ENCODE assay signal across 1 cellular context in the genomic region with DNA sequence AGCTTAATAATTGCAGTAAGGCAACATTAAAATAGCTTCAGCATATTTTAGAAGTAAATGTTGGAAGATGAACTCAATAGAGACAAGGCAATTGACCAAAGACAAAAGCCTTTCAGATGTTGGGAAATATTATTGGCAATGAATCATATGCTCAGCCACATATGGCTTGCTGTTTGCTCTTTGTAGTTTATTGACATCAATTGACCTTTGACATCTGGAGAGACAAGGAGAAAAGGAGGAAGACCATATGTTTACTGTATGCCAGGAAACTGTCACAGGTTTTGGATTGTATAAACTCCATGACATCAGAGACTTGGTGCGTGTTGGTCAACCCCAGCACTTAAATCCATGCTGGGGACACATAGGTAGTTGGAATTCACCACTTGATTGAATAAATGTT.
TF ChIP-seq lines count a peak whose summit lies in the region.

No MANE protein-coding gene starts in this region.

TF ChIP-seq in HepG2, 621 proteins besides CTCF, POLR2A, EP300 and RAD21 (continued from another document and continues in another):
- TF ChIP-seq, protein P1, sequence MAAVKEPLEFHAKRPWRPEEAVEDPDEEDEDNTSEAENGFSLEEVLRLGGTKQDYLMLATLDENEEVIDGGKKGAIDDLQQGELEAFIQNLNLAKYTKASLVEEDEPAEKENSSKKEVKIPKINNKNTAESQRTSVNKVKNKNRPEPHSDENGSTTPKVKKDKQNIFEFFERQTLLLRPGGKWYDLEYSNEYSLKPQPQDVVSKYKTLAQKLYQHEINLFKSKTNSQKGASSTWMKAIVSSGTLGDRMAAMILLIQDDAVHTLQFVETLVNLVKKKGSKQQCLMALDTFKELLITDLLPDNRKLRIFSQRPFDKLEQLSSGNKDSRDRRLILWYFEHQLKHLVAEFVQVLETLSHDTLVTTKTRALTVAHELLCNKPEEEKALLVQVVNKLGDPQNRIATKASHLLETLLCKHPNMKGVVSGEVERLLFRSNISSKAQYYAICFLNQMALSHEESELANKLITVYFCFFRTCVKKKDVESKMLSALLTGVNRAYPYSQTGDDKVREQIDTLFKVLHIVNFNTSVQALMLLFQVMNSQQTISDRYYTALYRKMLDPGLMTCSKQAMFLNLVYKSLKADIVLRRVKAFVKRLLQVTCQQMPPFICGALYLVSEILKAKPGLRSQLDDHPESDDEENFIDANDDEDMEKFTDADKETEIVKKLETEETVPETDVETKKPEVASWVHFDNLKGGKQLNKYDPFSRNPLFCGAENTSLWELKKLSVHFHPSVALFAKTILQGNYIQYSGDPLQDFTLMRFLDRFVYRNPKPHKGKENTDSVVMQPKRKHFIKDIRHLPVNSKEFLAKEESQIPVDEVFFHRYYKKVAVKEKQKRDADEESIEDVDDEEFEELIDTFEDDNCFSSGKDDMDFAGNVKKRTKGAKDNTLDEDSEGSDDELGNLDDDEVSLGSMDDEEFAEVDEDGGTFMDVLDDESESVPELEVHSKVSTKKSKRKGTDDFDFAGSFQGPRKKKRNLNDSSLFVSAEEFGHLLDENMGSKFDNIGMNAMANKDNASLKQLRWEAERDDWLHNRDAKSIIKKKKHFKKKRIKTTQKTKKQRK (IDR thresholded peaks at IDR 0.05; ENCODE audit: low read length) = no peak
- TF ChIP-seq KLF6 (CRISPR knock-in tag; IDR thresholded peaks at IDR 0.05) = 0 out of 2 replicates have a peak, but pooled peaks have one; percentile 46
- no peak for TF ChIP-seq ZNF556 (CRISPR knock-in tag; IDR thresholded peaks at IDR 0.05; ENCODE audit: borderline replicate concordance)
- no peak for TF ChIP-seq HNRNPUL1 (IDR thresholded peaks at IDR 0.05; ENCODE audit: low read depth, low read length)
- TF ChIP-seq NKX3-1 (CRISPR knock-in tag; IDR thresholded peaks at IDR 0.05) = no peak
- TF ChIP-seq, protein P2, sequence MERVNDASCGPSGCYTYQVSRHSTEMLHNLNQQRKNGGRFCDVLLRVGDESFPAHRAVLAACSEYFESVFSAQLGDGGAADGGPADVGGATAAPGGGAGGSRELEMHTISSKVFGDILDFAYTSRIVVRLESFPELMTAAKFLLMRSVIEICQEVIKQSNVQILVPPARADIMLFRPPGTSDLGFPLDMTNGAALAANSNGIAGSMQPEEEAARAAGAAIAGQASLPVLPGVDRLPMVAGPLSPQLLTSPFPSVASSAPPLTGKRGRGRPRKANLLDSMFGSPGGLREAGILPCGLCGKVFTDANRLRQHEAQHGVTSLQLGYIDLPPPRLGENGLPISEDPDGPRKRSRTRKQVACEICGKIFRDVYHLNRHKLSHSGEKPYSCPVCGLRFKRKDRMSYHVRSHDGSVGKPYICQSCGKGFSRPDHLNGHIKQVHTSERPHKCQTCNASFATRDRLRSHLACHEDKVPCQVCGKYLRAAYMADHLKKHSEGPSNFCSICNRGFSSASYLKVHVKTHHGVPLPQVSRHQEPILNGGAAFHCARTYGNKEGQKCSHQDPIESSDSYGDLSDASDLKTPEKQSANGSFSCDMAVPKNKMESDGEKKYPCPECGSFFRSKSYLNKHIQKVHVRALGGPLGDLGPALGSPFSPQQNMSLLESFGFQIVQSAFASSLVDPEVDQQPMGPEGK (CRISPR knock-in tag; IDR thresholded peaks at IDR 0.05) = no peak
- no peak for TF ChIP-seq PCBP2 (optimal IDR thresholded peaks at IDR 0.05; ENCODE audit: low read depth, low read length, poor library complexity, severe bottlenecking)
- TF ChIP-seq GRHL1 (CRISPR knock-in tag; conservative IDR thresholded peaks at IDR 0.05) = no peak
- TF ChIP-seq SOX13 (IDR thresholded peaks at IDR 0.05) = no peak
- TF ChIP-seq SOX13 (CRISPR knock-in tag; conservative IDR thresholded peaks at IDR 0.05 in 1 of 2, IDR thresholded peaks at IDR 0.05 in 1 of 2) = peak in 1 of 2 experiments; percentile 88; a peak in 2 of 4 replicates
- TF ChIP-seq, protein P3, sequence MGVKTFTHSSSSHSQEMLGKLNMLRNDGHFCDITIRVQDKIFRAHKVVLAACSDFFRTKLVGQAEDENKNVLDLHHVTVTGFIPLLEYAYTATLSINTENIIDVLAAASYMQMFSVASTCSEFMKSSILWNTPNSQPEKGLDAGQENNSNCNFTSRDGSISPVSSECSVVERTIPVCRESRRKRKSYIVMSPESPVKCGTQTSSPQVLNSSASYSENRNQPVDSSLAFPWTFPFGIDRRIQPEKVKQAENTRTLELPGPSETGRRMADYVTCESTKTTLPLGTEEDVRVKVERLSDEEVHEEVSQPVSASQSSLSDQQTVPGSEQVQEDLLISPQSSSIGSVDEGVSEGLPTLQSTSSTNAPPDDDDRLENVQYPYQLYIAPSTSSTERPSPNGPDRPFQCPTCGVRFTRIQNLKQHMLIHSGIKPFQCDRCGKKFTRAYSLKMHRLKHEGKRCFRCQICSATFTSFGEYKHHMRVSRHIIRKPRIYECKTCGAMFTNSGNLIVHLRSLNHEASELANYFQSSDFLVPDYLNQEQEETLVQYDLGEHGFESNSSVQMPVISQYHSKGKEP (CRISPR knock-in tag; IDR thresholded peaks at IDR 0.05) = no peak
- no peak for TF ChIP-seq NCOA1 (CRISPR knock-in tag; IDR thresholded peaks at IDR 0.05)
- no peak for TF ChIP-seq JARID2 (CRISPR knock-in tag; IDR thresholded peaks at IDR 0.05; ENCODE audit: insufficient replicate concordance)
- peak; percentile 96 to 98 for TF ChIP-seq NR2F1 (CRISPR knock-in tag; IDR thresholded peaks at IDR 0.05)
- peak in 1 of 2 experiments; percentile 80; a peak in 2 of 4 replicates for TF ChIP-seq KLF16 (CRISPR knock-in tag; IDR thresholded peaks at IDR 0.05)
- TF ChIP-seq ZMYM3 (CRISPR knock-in tag; IDR thresholded peaks at IDR 0.05) = no peak
- no peak for TF ChIP-seq CENPT (CRISPR knock-in tag; IDR thresholded peaks at IDR 0.05; ENCODE audit: low read depth)
- TF ChIP-seq ZNF292 (CRISPR knock-in tag; IDR thresholded peaks at IDR 0.05; ENCODE audit: borderline replicate concordance, low read depth) = no peak
- TF ChIP-seq GABPA (IDR thresholded peaks at IDR 0.05; ENCODE audit: low read depth, low read length) = no peak
- peak; percentile 65 for TF ChIP-seq GABPA (CRISPR knock-in tag; IDR thresholded peaks at IDR 0.05; ENCODE audit: low read depth)
- no peak for TF ChIP-seq ZBTB10 (CRISPR knock-in tag; IDR thresholded peaks at IDR 0.05; ENCODE audit: borderline replicate concordance)
- TF ChIP-seq ZNF326 (CRISPR knock-in tag; IDR thresholded peaks at IDR 0.05; ENCODE audit: borderline replicate concordance) = no peak
- no peak for TF ChIP-seq IRX3 (CRISPR knock-in tag; IDR thresholded peaks at IDR 0.05; ENCODE audit: borderline replicate concordance, low read depth)
- no peak for TF ChIP-seq ZNF264 (CRISPR knock-in tag; IDR thresholded peaks at IDR 0.05)
- peak; percentile 93 for TF ChIP-seq GATAD2A (CRISPR knock-in tag; IDR thresholded peaks at IDR 0.05)
- no peak for TF ChIP-seq NFE2 (CRISPR knock-in tag; IDR thresholded peaks at IDR 0.05)
- TF ChIP-seq BCLAF1 (IDR thresholded peaks at IDR 0.05) = no peak
- TF ChIP-seq CHCHD3 (CRISPR knock-in tag; IDR thresholded peaks at IDR 0.05) = no peak
- TF ChIP-seq ZNF382 (CRISPR knock-in tag; IDR thresholded peaks at IDR 0.05; ENCODE audit: borderline replicate concordance) = no peak
- TF ChIP-seq HNRNPLL (IDR thresholded peaks at IDR 0.05; ENCODE audit: low read depth, low read length, poor library complexity, severe bottlenecking) = no peak
- no peak for TF ChIP-seq MYC (CRISPR knock-in tag; IDR thresholded peaks at IDR 0.05; ENCODE audit: borderline replicate concordance)
- no peak for TF ChIP-seq ZIK1 (CRISPR knock-in tag; IDR thresholded peaks at IDR 0.05; ENCODE audit: borderline replicate concordance, low read depth)
- 0 out of 2 replicates have a peak, but pooled peaks have one; percentile 32 for TF ChIP-seq HMG20B (CRISPR knock-in tag; conservative IDR thresholded peaks at IDR 0.05)
- TF ChIP-seq FOXP1 (IDR thresholded peaks at IDR 0.05) = no peak
- peak; percentile 86 for TF ChIP-seq FOXP1 (CRISPR knock-in tag; IDR thresholded peaks at IDR 0.05)
- no peak for TF ChIP-seq ZNF687 (CRISPR knock-in tag; IDR thresholded peaks at IDR 0.05)
- no peak for TF ChIP-seq PAWR (CRISPR knock-in tag; IDR thresholded peaks at IDR 0.05; ENCODE audit: borderline replicate concordance)
- no peak for TF ChIP-seq SP4 (CRISPR knock-in tag; IDR thresholded peaks at IDR 0.05)
- TF ChIP-seq ZBTB7B (CRISPR knock-in tag; IDR thresholded peaks at IDR 0.05) = no peak
- TF ChIP-seq FOXK1 (CRISPR knock-in tag; IDR thresholded peaks at IDR 0.05; ENCODE audit: borderline replicate concordance, low read depth) = peak; percentile 69; the same call in 1 of the 2 replicates
- no peak for TF ChIP-seq ARNTL (CRISPR knock-in tag; IDR thresholded peaks at IDR 0.05)
- TF ChIP-seq SATB2 (CRISPR knock-in tag; IDR thresholded peaks at IDR 0.05) = no peak
- TF ChIP-seq ZNF883 (CRISPR knock-in tag; IDR thresholded peaks at IDR 0.05; ENCODE audit: not compliant biosample characterization) = no peak
- TF ChIP-seq JUN (CRISPR knock-in tag; IDR thresholded peaks at IDR 0.05) = no peak; the same call in 1 of the 2 replicates
- no peak for TF ChIP-seq ZNF101 (CRISPR knock-in tag; IDR thresholded peaks at IDR 0.05; ENCODE audit: borderline replicate concordance, low read depth)
- TF ChIP-seq ZNF20 (CRISPR knock-in tag; IDR thresholded peaks at IDR 0.05) = no peak
- TF ChIP-seq PLRG1 (conservative IDR thresholded peaks at IDR 0.05) = no peak
- peak; percentile 35; the same call in 1 of the 2 replicates for TF ChIP-seq MED1 (CRISPR knock-in tag; IDR thresholded peaks at IDR 0.05)
